ENCODE assay signal across 20 cellular contexts in genomic region chr7:135352285-135352684, GRCh38.
"Had no signal": no experiment of that assay in that cellular context is flagged by ENCODE, and none has a peak within 500 bp of the region (broad histone marks: within the 10 kb centered on the region; RNA-seq: fewer than 3 reads in every experiment).

No MANE protein-coding gene starts in this region.

- H3K27me3 Mint-ChIP-seq: dendritic cell treated with granulocyte-macrophage colony-stimulating factor and Interleukin-4, amounts not matched to agents 40 ng/mL and 50 ng/mL, for 4 days; memory B cell had no signal

- H3K36me3 ChIP-seq: left ventricle myocardium inferior, lower lobe of right lung, right atrium auricular region, sigmoid colon, stomach had no signal

- H3K4me3 ChIP-seq: left ventricle myocardium inferior, lower lobe of right lung, right atrium auricular region, sigmoid colon, skin epidermis, stomach had no signal

- H3K9me3 ChIP-seq: left ventricle myocardium inferior, lower lobe of right lung, right atrium auricular region, sigmoid colon, stomach had no signal

- ATAC-seq: foreskin keratinocyte, left cardiac atrium, lower lobe of right lung, natural killer cell had no signal

- H3K27ac Mint-ChIP-seq: dendritic cell treated with granulocyte-macrophage colony-stimulating factor and Interleukin-4, amounts not matched to agents 40 ng/mL and 50 ng/mL, for 4 days; memory B cell; mesothelial cell of epicardium; natural killer cell had no signal

- H3K4me3 Mint-ChIP-seq: dendritic cell treated with granulocyte-macrophage colony-stimulating factor and Interleukin-4, amounts not matched to agents 40 ng/mL and 50 ng/mL, for 4 days; memory B cell; mesothelial cell of epicardium; natural killer cell; neural crest cell had no signal

- H3K27me3 ChIP-seq: foreskin keratinocyte, right atrium auricular region, sigmoid colon, stomach had no signal

- DNase-seq: erythroblast; foreskin keratinocyte; kidney; left cardiac atrium; left ventricle myocardium inferior; lower lobe of right lung; natural killer cell; posterior cingulate gyrus; sigmoid colon; stimulated activated CD4-positive, alpha-beta T cell treated with anti-CD3 and anti-CD28 coated beads, Interleukin-2, amount 100 ng/mL, for 24 hours; stimulated activated naive CD4-positive, alpha-beta T cell; stomach; substantia nigra; trophoblast cell had no signal

- H3K36me3 Mint-ChIP-seq: mesothelial cell of epicardium, natural killer cell had no signal

- H3K27ac ChIP-seq: foreskin keratinocyte, left ventricle myocardium inferior, lower lobe of right lung, right atrium auricular region, sigmoid colon, skin epidermis, stomach had no signal

- H3K4me1 ChIP-seq: foreskin keratinocyte, left ventricle myocardium inferior, lower lobe of right lung, right atrium auricular region, sigmoid colon, stomach had no signal

- H3K4me1 Mint-ChIP-seq: memory B cell, mesothelial cell of epicardium, natural killer cell, neural crest cell had no signal
